26 cellular contexts compared by ENCODE assay signal in genomic region chr7:38728145-38728544, GRCh38.
DNase-seq lines count a peak whose midpoint lies in the region; ATAC-seq, FAIRE-seq and TF ChIP-seq lines count a peak whose summit lies in the region.
"Had no signal": no experiment of that assay in that cellular context is flagged by ENCODE, and none has a peak within 500 bp of the region (broad histone marks: within the 10 kb centered on the region; RNA-seq: fewer than 3 reads in every experiment).

No MANE protein-coding gene starts in this region.

- H3K4me3 Mint-ChIP-seq in GM23338, result no peak overlapping the region
- H3K4me3 Mint-ChIP-seq: activated CD4-positive, alpha-beta memory T cell treated with anti-CD3 and anti-CD28 coated beads, Interleukin-2, amount 10 ng/mL, durations not matched to agents 7 days and 5 days; activated naive CD4-positive, alpha-beta T cell treated with anti-CD3 and anti-CD28 coated beads for 36 hours; effector memory CD8-positive, alpha-beta T cell; T-helper 2 cell treated with Interferon-gamma antibody and Interleukin-4, amounts not matched to agents 5 μg/mL and 100 μg/mL, for 36 hours had no signal

- H3K4me3 ChIP-seq in GM23338, result no peak overlapping the region
- H3K4me3 ChIP-seq in fibroblast of villous mesenchyme (ENCODE audit: low read depth, low read length), result no peak overlapping the region
- H3K4me3 ChIP-seq: prostate gland, smooth muscle cell, thyroid gland had no signal

- H3K4me2 ChIP-seq in GM23338, result no peak overlapping the region
- H3K4me2 ChIP-seq: SK-N-SH, smooth muscle cell had no signal

- no peak overlapping the region for H2AFZ ChIP-seq in GM23338

- FAIRE-seq in RCC 7860 (lab: Jason Lieb, UNC) (no peak), urothelium cell line (lab: Jason Lieb, UNC) (no peak)

- DNase-seq in GM23338 (ENCODE audit: low spot score) (no peak), RCC 7860 (ENCODE audit: low spot score) (peak; percentile 14), fibroblast of villous mesenchyme (ENCODE audit: low read depth) (peak; percentile 14), urothelium cell line (ENCODE audit: low spot score) (peak; percentile 62), GF-D8 (lab: John Stamatoyannopoulos, UW) (no peak)
- no peak for DNase-seq in activated naive CD4-positive, alpha-beta T cell treated with Interleukin-2 at 50 U/mL for 16 hours
- no peak for DNase-seq in activated CD8-positive, alpha-beta memory T cell treated with anti-CD3 and anti-CD28 coated beads for 24 hours
- DNase-seq: activated CD4-positive, alpha-beta memory T cell treated with anti-CD3 and anti-CD28 coated beads, Interleukin-2, amount 10 ng/mL, durations not matched to agents 7 days and 5 days; activated CD4-positive, CD25-positive, alpha-beta regulatory T cell; activated naive CD4-positive, alpha-beta T cell treated with anti-CD3 and anti-CD28 coated beads for 36 hours; activated T-cell treated with anti-CD3 and anti-CD28 coated beads, Interleukin-2, amount 50 U/mL, for 1 hour; anterior cingulate cortex; COR-L47; effector memory CD8-positive, alpha-beta T cell; head of caudate nucleus; Kasumi-1; NCI-H1105; NCI-H2107; SK-N-SH; stimulated activated CD4-positive, alpha-beta T cell treated with anti-CD3 and anti-CD28 coated beads, Interleukin-2, amount 100 ng/mL, for 48 hours; stimulated activated naive CD4-positive, alpha-beta T cell treated with Interleukin-2 at 50 U/mL for 16 hours; thyroid gland had no signal

- peak; percentile 50 for ATAC-seq in GM23338
- ATAC-seq: effector memory CD8-positive, alpha-beta T cell had no signal

- H3K36me3 Mint-ChIP-seq in GM23338 (ENCODE audit: low read depth), result peaks cover 2% of the 10 kb centered on the region; the same call in 1 of the 3 replicates

- no peaks in the 10 kb centered on the region for H3K9me2 ChIP-seq in GM23338 (ENCODE audit: insufficient read depth)
- H3K9me2 ChIP-seq: SK-N-SH had no signal

- no peaks in the 10 kb centered on the region for H3K9me3 Mint-ChIP-seq in GM23338
- H3K9me3 Mint-ChIP-seq: activated CD4-positive, alpha-beta memory T cell treated with anti-CD3 and anti-CD28 coated beads, Interleukin-2, amount 10 ng/mL, durations not matched to agents 7 days and 5 days; activated naive CD4-positive, alpha-beta T cell treated with anti-CD3 and anti-CD28 coated beads for 36 hours; effector memory CD8-positive, alpha-beta T cell; T-helper 2 cell treated with Interferon-gamma antibody and Interleukin-4, amounts not matched to agents 5 μg/mL and 100 μg/mL, for 36 hours had no signal

- H3K27me3 Mint-ChIP-seq in GM23338 (ENCODE audit: insufficient read depth, low read depth, poor library complexity), result no peaks in the 10 kb centered on the region
- H3K27me3 Mint-ChIP-seq: activated CD4-positive, alpha-beta memory T cell treated with anti-CD3 and anti-CD28 coated beads, Interleukin-2, amount 10 ng/mL, durations not matched to agents 7 days and 5 days; effector memory CD8-positive, alpha-beta T cell had no signal

- no peaks in the 10 kb centered on the region for H4K20me1 ChIP-seq in GM23338 (replicated peaks; ENCODE audit: insufficient read depth)

- H3K36me3 ChIP-seq in GM23338 (ENCODE audit: insufficient read depth), result peaks cover 9% of the 10 kb centered on the region
- H3K36me3 ChIP-seq: prostate gland had no signal

- no peak overlapping the region for H3K27ac ChIP-seq in GM23338 (ENCODE audit: low read depth)
- H3K27ac ChIP-seq: prostate gland, RWPE1, thyroid gland had no signal

- H3F3A ChIP-seq in GM23338 (replicated peaks; ENCODE audit: low read depth), result no peaks in the 10 kb centered on the region

- peaks cover 7% of the 10 kb centered on the region; the same call in 2 of the 3 replicates for H3K4me1 Mint-ChIP-seq in GM23338
- H3K4me1 Mint-ChIP-seq: activated CD4-positive, alpha-beta memory T cell treated with anti-CD3 and anti-CD28 coated beads, Interleukin-2, amount 10 ng/mL, durations not matched to agents 7 days and 5 days had no signal

- no peaks in the 10 kb centered on the region for H3K27me3 ChIP-seq in GM23338 (ENCODE audit: insufficient read depth)
- H3K27me3 ChIP-seq: thyroid gland had no signal

- H3K27ac Mint-ChIP-seq in GM23338, result no peak overlapping the region
- H3K27ac Mint-ChIP-seq: activated CD4-positive, alpha-beta memory T cell treated with anti-CD3 and anti-CD28 coated beads, Interleukin-2, amount 10 ng/mL, durations not matched to agents 7 days and 5 days; activated naive CD4-positive, alpha-beta T cell treated with anti-CD3 and anti-CD28 coated beads for 36 hours; T-helper 2 cell treated with Interferon-gamma antibody and Interleukin-4, amounts not matched to agents 5 μg/mL and 100 μg/mL, for 36 hours had no signal

- no peak for TF ChIP-seq CTCF in GM23338 (conservative IDR thresholded peaks at IDR 0.05; ENCODE audit: low read depth in 2 of 2)
- no peak for TF ChIP-seq CTCF in fibroblast of villous mesenchyme (IDR thresholded peaks at IDR 0.05; ENCODE audit: insufficient read depth, low read depth, low read length)

- H3K4me1 ChIP-seq in GM23338 (ENCODE audit: insufficient read depth), result no peaks in the 10 kb centered on the region; the same call in 1 of the 2 replicates
- H3K4me1 ChIP-seq: prostate gland, thyroid gland had no signal

- no peaks in the 10 kb centered on the region for H3K79me2 ChIP-seq in GM23338 (replicated peaks; ENCODE audit: insufficient read depth)

TF ChIP-seq in GM23338, 12 proteins besides CTCF, POLR2A, EP300 and RAD21:
- peak; percentile 28; the same call in 1 of the 2 replicates for TF ChIP-seq ZNF462 (CRISPR knock-in tag; IDR thresholded peaks at IDR 0.05)
- no peak for TF ChIP-seq ETS1 (IDR thresholded peaks at IDR 0.05)

Comparison
In these comparisons a context has a peak if more than half of its experiments do, and no peak if none do; other contexts are left out.
1. DNase-seq: peak in RCC 7860 (single experiment), fibroblast of villous mesenchyme (single experiment) and urothelium cell line (single experiment); none in GM23338 (single experiment), activated naive CD4-positive, alpha-beta T cell treated with Interleukin-2 at 50 U/mL for 16 hours (single experiment), GF-D8 (single experiment) and activated CD8-positive, alpha-beta memory T cell treated with anti-CD3 and anti-CD28 coated beads for 24 hours (single experiment).